In genomic region chr17:80656590-80656989, GRCh38 we compare ENCODE assay signal across 21 cellular contexts.
A peak's percentile ranks its signal among the peaks of the same experiment; 100 is the strongest.
DNase-seq lines count a peak whose midpoint lies in the region; ATAC-seq and TF ChIP-seq lines count a peak whose summit lies in the region.
"Had no signal": no experiment of that assay in that cellular context is flagged by ENCODE, and none has a peak within 500 bp of the region (broad histone marks: within the 10 kb centered on the region; RNA-seq: fewer than 3 reads in every experiment).

No MANE protein-coding gene starts in this region.

- H3K4me3 ChIP-seq in foreskin fibroblast (ENCODE audit: low read depth in 1 of 2, low read length in 2 of 2), result no peak overlapping the region
- H3K4me3 ChIP-seq: suprapubic skin had no signal

- DNase-seq in activated naive CD8-positive, alpha-beta T cell treated with anti-CD3 and anti-CD28 coated beads for 36 hours, result no peak
- DNase-seq in stimulated activated naive B cell treated with anti-CD40 and anti-IgM and Interleukin-4, amounts not matched to agents 10 μg/mL and 1 μg/mL and 100 μg/mL, for 72 hours, result peak; percentile 39
- DNase-seq in osteocyte (ENCODE audit: extremely low spot score, unreplicated experiment) (no peak), NCI-H1105 (lab: John Stamatoyannopoulos, UW) (no peak), foreskin fibroblast (no peak)
- DNase-seq: activated naive CD8-positive, alpha-beta T cell treated with anti-CD3 and anti-CD28 coated beads, Interleukin-2, amount 10 ng/mL, durations not matched to agents 7 days and 5 days; activated T-cell treated with anti-CD3 and anti-CD28 coated beads, Interleukin-2, amount 50 U/mL, for 4 hours; brain microvascular endothelial cell; CD4-positive, CD25-positive, alpha-beta regulatory T cell; cortex of kidney; KBM-7; kidney; mammary epithelial cell; naive B cell; NCI-H2081; NCI-H510A had no signal

- H3K9me3 Mint-ChIP-seq in activated naive CD8-positive, alpha-beta T cell (ENCODE audit: low read depth), result no peaks in the 10 kb centered on the region
- peaks cover 13% of the 10 kb centered on the region for H3K9me3 Mint-ChIP-seq in activated naive CD8-positive, alpha-beta T cell treated with anti-CD3 and anti-CD28 coated beads for 36 hours
- H3K9me3 Mint-ChIP-seq in stimulated activated naive B cell treated with anti-CD40 and anti-IgM and Interleukin-4, amounts not matched to agents 10 μg/mL and 1 μg/mL and 100 μg/mL, for 72 hours, result peaks cover 9 to 14% of the 10 kb centered on the region in 2 donors
- peaks cover 18% of the 10 kb centered on the region for H3K9me3 Mint-ChIP-seq in osteocyte (ENCODE audit: unreplicated experiment)

- H3K27ac Mint-ChIP-seq in activated naive CD8-positive, alpha-beta T cell, result peak overlapping the region; percentile 29
- H3K27ac Mint-ChIP-seq in activated naive CD8-positive, alpha-beta T cell treated with anti-CD3 and anti-CD28 coated beads for 36 hours, result no peak overlapping the region
- H3K27ac Mint-ChIP-seq in stimulated activated naive B cell treated with anti-CD40 and anti-IgM and Interleukin-4, amounts not matched to agents 10 μg/mL and 1 μg/mL and 100 μg/mL, for 72 hours, result peak overlapping the region; percentile 89
- no peak overlapping the region for H3K27ac Mint-ChIP-seq in osteocyte (ENCODE audit: unreplicated experiment)
- H3K27ac Mint-ChIP-seq: activated naive CD8-positive, alpha-beta T cell treated with anti-CD3 and anti-CD28 coated beads, Interleukin-2, amount 10 ng/mL, durations not matched to agents 7 days and 5 days had no signal

- peaks cover 14% of the 10 kb centered on the region for H3K36me3 Mint-ChIP-seq in activated naive CD8-positive, alpha-beta T cell
- H3K36me3 Mint-ChIP-seq in activated naive CD8-positive, alpha-beta T cell treated with anti-CD3 and anti-CD28 coated beads for 36 hours, result peaks cover 39% of the 10 kb centered on the region
- H3K36me3 Mint-ChIP-seq in stimulated activated naive B cell treated with anti-CD40 and anti-IgM and Interleukin-4, amounts not matched to agents 10 μg/mL and 1 μg/mL and 100 μg/mL, for 72 hours, result peaks cover 28 to 51% of the 10 kb centered on the region in 2 donors
- H3K36me3 Mint-ChIP-seq in osteocyte (ENCODE audit: unreplicated experiment), result peaks cover 8% of the 10 kb centered on the region

- TF ChIP-seq CTCF in osteocyte (IDR thresholded peaks at IDR 0.05) (no peak), foreskin fibroblast (IDR thresholded peaks at IDR 0.05; ENCODE audit: low read depth, low read length) (no peak)

- H3K4me3 Mint-ChIP-seq in activated naive CD8-positive, alpha-beta T cell, result no peak overlapping the region
- H3K4me3 Mint-ChIP-seq in activated naive CD8-positive, alpha-beta T cell treated with anti-CD3 and anti-CD28 coated beads for 36 hours, result no peak overlapping the region
- H3K4me3 Mint-ChIP-seq in stimulated activated naive B cell treated with anti-CD40 and anti-IgM and Interleukin-4, amounts not matched to agents 10 μg/mL and 1 μg/mL and 100 μg/mL, for 72 hours, result peak overlapping the region; percentile 48 to 55
- no peak overlapping the region for H3K4me3 Mint-ChIP-seq in osteocyte (ENCODE audit: unreplicated experiment)
- H3K4me3 Mint-ChIP-seq: activated naive CD8-positive, alpha-beta T cell treated with anti-CD3 and anti-CD28 coated beads, Interleukin-2, amount 10 ng/mL, durations not matched to agents 7 days and 5 days; activated T-cell treated with anti-CD3 and anti-CD28 coated beads, Interleukin-2, amount 50 U/mL, for 4 hours; CD4-positive, CD25-positive, alpha-beta regulatory T cell had no signal

- ATAC-seq in HG02798 (IDR thresholded peaks at IDR 0.05; ENCODE audit: poor library complexity, unreplicated experiment), result peak; percentile 53
- peak; percentile 94 to 96 for ATAC-seq in stimulated activated naive B cell treated with anti-CD40 and anti-IgM and Interleukin-4, amounts not matched to agents 10 μg/mL and 1 μg/mL and 100 μg/mL, for 72 hours (replicated peaks)
- ATAC-seq: Right ventricle myocardium inferior had no signal

- H3K27ac ChIP-seq in cingulate gyrus (ENCODE audit: low read depth, low read length), result peak overlapping the region; percentile 10
- H3K27ac ChIP-seq: brain microvascular endothelial cell, suprapubic skin had no signal

- peaks cover 39% of the 10 kb centered on the region for H3K4me1 Mint-ChIP-seq in activated naive CD8-positive, alpha-beta T cell (ENCODE audit: low read depth)
- H3K4me1 Mint-ChIP-seq in activated naive CD8-positive, alpha-beta T cell treated with anti-CD3 and anti-CD28 coated beads for 36 hours, result peaks cover 28% of the 10 kb centered on the region
- H3K4me1 Mint-ChIP-seq in stimulated activated naive B cell treated with anti-CD40 and anti-IgM and Interleukin-4, amounts not matched to agents 10 μg/mL and 1 μg/mL and 100 μg/mL, for 72 hours, result peaks cover 31 to 54% of the 10 kb centered on the region in 2 donors
- H3K4me1 Mint-ChIP-seq in osteocyte (ENCODE audit: unreplicated experiment), result peaks cover 12% of the 10 kb centered on the region

- H3K27me3 Mint-ChIP-seq in activated naive CD8-positive, alpha-beta T cell, result no peaks in the 10 kb centered on the region
- H3K27me3 Mint-ChIP-seq in activated naive CD8-positive, alpha-beta T cell treated with anti-CD3 and anti-CD28 coated beads for 36 hours, result no peaks in the 10 kb centered on the region
- H3K27me3 Mint-ChIP-seq in stimulated activated naive B cell treated with anti-CD40 and anti-IgM and Interleukin-4, amounts not matched to agents 10 μg/mL and 1 μg/mL and 100 μg/mL, for 72 hours, result no peaks in the 10 kb centered on the region
- no peaks in the 10 kb centered on the region for H3K27me3 Mint-ChIP-seq in osteocyte (ENCODE audit: unreplicated experiment)
- H3K27me3 Mint-ChIP-seq: CD4-positive, CD25-positive, alpha-beta regulatory T cell; naive B cell had no signal

Comparison
In these comparisons a context has a peak if more than half of its experiments do, and no peak if none do; other contexts are left out.
1. H3K27ac Mint-ChIP-seq: peak in activated naive CD8-positive, alpha-beta T cell (single experiment) and stimulated activated naive B cell treated with anti-CD40 and anti-IgM and Interleukin-4, amounts not matched to agents 10 μg/mL and 1 μg/mL and 100 μg/mL, for 72 hours (single experiment); none in activated naive CD8-positive, alpha-beta T cell treated with anti-CD3 and anti-CD28 coated beads for 36 hours (single experiment) and osteocyte (single experiment).
2. H3K4me3 Mint-ChIP-seq: peak in stimulated activated naive B cell treated with anti-CD40 and anti-IgM and Interleukin-4, amounts not matched to agents 10 μg/mL and 1 μg/mL and 100 μg/mL, for 72 hours (2 of 2); none in activated naive CD8-positive, alpha-beta T cell (single experiment), activated naive CD8-positive, alpha-beta T cell treated with anti-CD3 and anti-CD28 coated beads for 36 hours (single experiment) and osteocyte (single experiment).